ENCODE assay signal across 16 cellular contexts in genomic region chr6:73085362-73085975, GRCh38.
DNase-seq lines count a peak whose midpoint lies in the region; ATAC-seq, FAIRE-seq and TF ChIP-seq lines count a peak whose summit lies in the region.
"Had no signal": no experiment of that assay in that cellular context is flagged by ENCODE, and none has a peak within 500 bp of the region (broad histone marks: within the 10 kb centered on the region; RNA-seq: fewer than 3 reads in every experiment).

No MANE protein-coding gene starts in this region.

- H3K36me3 Mint-ChIP-seq in naive thymus-derived CD8-positive, alpha-beta T cell: peaks cover 24 to 39% (median 29%) of the 10 kb centered on the region in 3 donors

- FAIRE-seq in small intestine (lab: Jason Lieb, UNC): no peak

- in situ Hi-C loops in gastrocnemius medialis (cut with MboI; ENCODE audit: low sequenced_read_pairs in 4 of 4): no loop called here

- WGBS in small intestine, 3 donors: 41 to 52% (median 42%) methylated on average over 6 of the region's 6 CpGs

- CTCF ChIA-PET in GM10248 (lab: Yijun Ruan, JAX): no interaction called here

- H3K4me3 Mint-ChIP-seq in naive thymus-derived CD8-positive, alpha-beta T cell: no peak overlapping the region
- H3K4me3 Mint-ChIP-seq: activated CD4-positive, alpha-beta T cell treated with anti-CD3 and anti-CD28 coated beads, Interleukin-2, amount 10 ng/mL, durations not matched to agents 24 days and 14 days; activated naive CD4-positive, alpha-beta T cell treated with anti-CD3 and anti-CD28 coated beads, Interleukin-2, amount 50 U/mL, for 24 hours had no signal

- TF ChIP-seq CTCF in GM10248 (IDR thresholded peaks at IDR 0.05; ENCODE audit: control extremely low read depth, extremely low read depth, low read depth, missing control alignments) (no peak), gastrocnemius medialis (IDR thresholded peaks at IDR 0.05 in 4 of 5, conservative IDR thresholded peaks at IDR 0.05 in 1 of 5) (no peak)

- POLR2A ChIA-PET in GM10248 (lab: Yijun Ruan, JAX): no interaction called here
- POLR2A ChIA-PET in naive thymus-derived CD8-positive, alpha-beta T cell (lab: Charles Lee): no interaction called here

- H3K27me3 Mint-ChIP-seq in naive thymus-derived CD8-positive, alpha-beta T cell: no peaks in the 10 kb centered on the region
- H3K27me3 Mint-ChIP-seq: activated CD4-positive, alpha-beta T cell treated with anti-CD3 and anti-CD28 coated beads, Interleukin-2, amount 10 ng/mL, durations not matched to agents 24 days and 14 days; activated naive CD4-positive, alpha-beta T cell treated with anti-CD3 and anti-CD28 coated beads, Interleukin-2, amount 50 U/mL, for 24 hours had no signal

- peaks cover 0 to 10% (median 6%) of the 10 kb centered on the region in 9 donors for H3K9me3 Mint-ChIP-seq in naive thymus-derived CD8-positive, alpha-beta T cell
- H3K9me3 Mint-ChIP-seq: activated CD4-positive, alpha-beta T cell treated with anti-CD3 and anti-CD28 coated beads, Interleukin-2, amount 10 ng/mL, durations not matched to agents 24 days and 14 days; activated naive CD4-positive, alpha-beta T cell treated with anti-CD3 and anti-CD28 coated beads, Interleukin-2, amount 50 U/mL, for 24 hours had no signal

- H3K9me3 ChIP-seq in small intestine (ENCODE audit: control insufficient read depth, low read depth): no peaks in the 10 kb centered on the region
- no peaks in the 10 kb centered on the region for H3K9me3 ChIP-seq in gastrocnemius medialis
- H3K9me3 ChIP-seq: BE2C had no signal

- no peak for TF ChIP-seq POLR2A in gastrocnemius medialis (IDR thresholded peaks at IDR 0.05)

- H3K4me1 Mint-ChIP-seq in naive thymus-derived CD8-positive, alpha-beta T cell: peaks cover 0 to 2% (median 0%) of the 10 kb centered on the region in 4 donors
- H3K4me1 Mint-ChIP-seq: activated naive CD4-positive, alpha-beta T cell treated with anti-CD3 and anti-CD28 coated beads, Interleukin-2, amount 50 U/mL, for 24 hours had no signal

- intact Hi-C loops in gastrocnemius medialis (cut with DNase I; ENCODE audit: low total_unique reads): no loop called here

- H3K27ac ChIP-seq in small intestine (ENCODE audit: low read depth in 1 of 2, low read length in 1 of 2): no peak overlapping the region
- H3K27ac ChIP-seq in gastrocnemius medialis: no peak overlapping the region
- H3K27ac ChIP-seq: coronary artery had no signal

- H3K27me3 ChIP-seq in small intestine (ENCODE audit: control insufficient read depth in 2 of 2, insufficient read depth in 2 of 2, low read length in 2 of 2) (no peaks in the 10 kb centered on the region), gastrocnemius medialis (no peaks in the 10 kb centered on the region)
- H3K27me3 ChIP-seq: BE2C had no signal

- H3K4me1 ChIP-seq in small intestine (ENCODE audit: control insufficient read depth in 2 of 2, insufficient read depth in 1 of 2, low read depth in 1 of 2, low read length in 1 of 2): no peaks in the 10 kb centered on the region
- no peaks in the 10 kb centered on the region for H3K4me1 ChIP-seq in gastrocnemius medialis
- H3K4me1 ChIP-seq: BE2C had no signal

- H3K4me3 ChIP-seq in small intestine (ENCODE audit: low read depth in 1 of 2, low read length in 2 of 2): no peak overlapping the region
- H3K4me3 ChIP-seq in gastrocnemius medialis: no peak overlapping the region
- H3K4me3 ChIP-seq: coronary artery had no signal

- H3K27ac Mint-ChIP-seq in naive thymus-derived CD8-positive, alpha-beta T cell: no peak overlapping the region
- H3K27ac Mint-ChIP-seq: activated CD4-positive, alpha-beta T cell treated with anti-CD3 and anti-CD28 coated beads, Interleukin-2, amount 10 ng/mL, durations not matched to agents 24 days and 14 days; activated naive CD4-positive, alpha-beta T cell treated with anti-CD3 and anti-CD28 coated beads, Interleukin-2, amount 50 U/mL, for 24 hours had no signal

- DNase-seq in GM10248 (ENCODE audit: extremely low spot score): peak; percentile 15
- peak; percentile 64 for DNase-seq in iPS-NIHi7 (ENCODE audit: extremely low spot score)
- no peak for DNase-seq in naive thymus-derived CD8-positive, alpha-beta T cell
- DNase-seq in small intestine: no peak
- DNase-seq in NCI-H748 (lab: John Stamatoyannopoulos, UW; ENCODE audit: unreplicated experiment): no peak
- no peak for DNase-seq in gastrocnemius medialis
- DNase-seq: activated CD4-positive, alpha-beta T cell treated with anti-CD3 and anti-CD28 coated beads, Interleukin-2, amount 10 ng/mL, durations not matched to agents 24 days and 14 days; BE2C; foreskin fibroblast; NCI-H1417 treated with DMSO at 0.1 percent for 48 hours; posterior cingulate gyrus; stimulated activated CD4-positive, alpha-beta T cell treated with anti-CD3 and anti-CD28 coated beads, Interleukin-4, amount 100 ng/mL, for 1 hour had no signal

- peak; percentile 41 for ATAC-seq in GM21619 (IDR thresholded peaks at IDR 0.05; ENCODE audit: unreplicated experiment)
- peak; percentile 48 for ATAC-seq in HG03558 (IDR thresholded peaks at IDR 0.05; ENCODE audit: extremely low read depth, unreplicated experiment)
- no peak for ATAC-seq in naive thymus-derived CD8-positive, alpha-beta T cell
- no peak for ATAC-seq in gastrocnemius medialis

- H3K36me3 ChIP-seq in small intestine (ENCODE audit: control insufficient read depth in 2 of 2, insufficient read depth in 2 of 2, low read length in 2 of 2) (no peaks in the 10 kb centered on the region), gastrocnemius medialis (no peaks in the 10 kb centered on the region)
- H3K36me3 ChIP-seq: BE2C had no signal

Comparison
In these comparisons a context has a peak if more than half of its experiments do, and no peak if none do; other contexts are left out.
1. DNase-seq: peak in GM10248 (single experiment) and iPS-NIHi7 (single experiment); none in naive thymus-derived CD8-positive, alpha-beta T cell (0 of 10), small intestine (single experiment), NCI-H748 (single experiment) and gastrocnemius medialis (0 of 2).
2. ATAC-seq: peak in GM21619 (single experiment) and HG03558 (single experiment); none in naive thymus-derived CD8-positive, alpha-beta T cell (0 of 2) and gastrocnemius medialis (0 of 2).